In the genomic region with DNA sequence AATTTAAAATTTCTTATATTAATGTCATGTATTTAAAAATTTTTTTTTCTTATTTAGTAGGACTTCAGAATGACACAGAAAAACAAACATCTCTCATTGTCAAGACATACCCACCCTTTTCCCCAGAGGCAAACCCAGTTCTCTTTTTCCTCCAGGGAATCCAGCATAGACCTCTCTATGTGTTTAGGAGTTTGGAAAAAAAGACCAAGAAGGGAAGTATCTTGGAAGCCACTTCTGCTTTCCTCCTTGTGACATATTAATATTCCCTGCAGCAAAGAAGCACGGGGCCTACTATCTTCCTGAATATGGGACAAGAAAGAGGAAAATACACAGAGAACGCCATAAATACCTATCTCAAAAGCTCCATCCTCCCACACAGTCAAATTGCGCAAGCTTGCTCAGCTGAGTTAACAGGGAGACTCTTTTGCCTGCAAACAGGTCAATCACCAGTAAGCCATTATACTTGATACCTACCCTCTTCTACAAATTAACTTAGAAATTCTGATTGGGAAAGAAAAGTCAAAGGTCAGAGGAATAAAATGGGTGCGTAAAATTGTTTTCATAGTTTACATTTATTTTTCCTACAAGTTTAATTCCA, we compare ENCODE assay signal across 1 cellular context.
A peak's percentile ranks its signal among the peaks of the same experiment; 100 is the strongest.
TF ChIP-seq lines count a peak whose summit lies in the region.

No MANE protein-coding gene starts in this region.

TF ChIP-seq in liver, 16 proteins besides CTCF, POLR2A, EP300 and RAD21 (continued from another document):
- TF ChIP-seq RXRA (IDR thresholded peaks at IDR 0.05) (peak; percentile 84 to 90), SP1 (IDR thresholded peaks at IDR 0.05) (peak; percentile 52), HNF4A (conservative IDR thresholded peaks at IDR 0.05) (peak; percentile 56 to 65)
